9 cellular contexts compared by ENCODE assay signal in genomic region chr17:6654816-6655731, GRCh38. TPM values are rescaled to one million over a fixed set of nuclear protein-coding genes. Genes with fewer than 3 reads are reported as not detected.
DNase-seq lines count a peak whose midpoint lies in the region; ATAC-seq and TF ChIP-seq lines count a peak whose summit lies in the region.
"Had no signal": no experiment of that assay in that cellular context is flagged by ENCODE, and none has a peak within 500 bp of the region (broad histone marks: within the 10 kb centered on the region; RNA-seq: fewer than 3 reads in every experiment).

No MANE protein-coding gene starts in this region.

- H3K79me1 ChIP-seq in mesenchymal stem cell (replicated peaks; ENCODE audit: low read length, poor library complexity, severe bottlenecking) = peaks cover 11% of the 10 kb centered on the region

- H3K27ac ChIP-seq in CD8-positive, alpha-beta T cell (ENCODE audit: low read depth, low read length) = no peak overlapping the region
- H3K27ac ChIP-seq in breast epithelium (peak overlapping the region; percentile 27 to 55), mesenchymal stem cell (ENCODE audit: low read length, poor library complexity, severe bottlenecking) (no peak overlapping the region)

- peak overlapping the region in 1 of 2 experiments; percentile 17 for H3K23ac ChIP-seq in mesenchymal stem cell (ENCODE audit: low read length in 2 of 2)

- H3K9me3 ChIP-seq in CD8-positive, alpha-beta T cell (ENCODE audit: low read length) = no peaks in the 10 kb centered on the region
- no peaks in the 10 kb centered on the region for H3K9me3 ChIP-seq in breast epithelium
- H3K9me3 ChIP-seq in mesenchymal stem cell (ENCODE audit: control insufficient read depth, low read length) = no peaks in the 10 kb centered on the region

- no peak overlapping the region for H3K9ac ChIP-seq in mesenchymal stem cell (ENCODE audit: low read length)

- DNase-seq in CD8-positive, alpha-beta T cell = no peak
- DNase-seq in NCI-H1694 (lab: John Stamatoyannopoulos, UW) = peak; percentile 20
- DNase-seq in breast epithelium (ENCODE audit: low spot score in 2 of 2) = peak in 1 of 2 donors; percentile 38
- peak; percentile 24 for DNase-seq in mesenchymal stem cell
- no peak for DNase-seq in T-helper 9 cell
- no peak for DNase-seq in inferior parietal cortex (ENCODE audit: extremely low spot score)
- no peak for DNase-seq in superior temporal gyrus (ENCODE audit: extremely low spot score)
- DNase-seq: MV-4-11 had no signal

- no peak overlapping the region for H2BK5ac ChIP-seq in mesenchymal stem cell (ENCODE audit: low read depth, low read length, poor library complexity, severe bottlenecking)

- peaks cover 23% of the 10 kb centered on the region for H3K4me1 ChIP-seq in CD8-positive, alpha-beta T cell (ENCODE audit: insufficient read depth, low read length)
- H3K4me1 ChIP-seq in breast epithelium (peaks cover 0 to 11% of the 10 kb centered on the region in 2 donors), mesenchymal stem cell (ENCODE audit: control insufficient read depth, insufficient read depth, low read depth, low read length) (peaks cover 15% of the 10 kb centered on the region)

- peak overlapping the region; percentile 71 for H3K4me2 ChIP-seq in mesenchymal stem cell (ENCODE audit: low read length, poor library complexity, severe bottlenecking)

- peak overlapping the region; percentile 66 for H3K4me3 Mint-ChIP-seq in CD8-positive, alpha-beta T cell

- H3K4me3 ChIP-seq in CD8-positive, alpha-beta T cell (ENCODE audit: low read depth, low read length) = no peak overlapping the region
- H3K4me3 ChIP-seq in breast epithelium (peak overlapping the region in 2 of 3 donors; percentile 39 to 59), mesenchymal stem cell (ENCODE audit: insufficient read depth in 1 of 2, low read depth in 1 of 2, low read length in 2 of 2) (peak overlapping the region; percentile 42 to 51)

- H3K27me3 ChIP-seq in CD8-positive, alpha-beta T cell (ENCODE audit: insufficient read depth, low read length) = no peaks in the 10 kb centered on the region
- H3K27me3 ChIP-seq in breast epithelium = peaks cover 0 to 3% of the 10 kb centered on the region in 2 donors
- H3K27me3 ChIP-seq in mesenchymal stem cell (ENCODE audit: control insufficient read depth in 1 of 2, insufficient read depth in 1 of 2, low read length in 2 of 2) = peaks cover 38 to 43% of the 10 kb centered on the region in 2 experiments

- H4K8ac ChIP-seq in mesenchymal stem cell (ENCODE audit: low read length) = no peak overlapping the region

- no peak overlapping the region for H4K91ac ChIP-seq in mesenchymal stem cell (ENCODE audit: low read length)

- no peak for TF ChIP-seq POLR2A in breast epithelium (IDR thresholded peaks at IDR 0.05)

- WGBS in mesenchymal stem cell = 6% methylated on average over 39 of the region's 47 CpGs

- intact Hi-C loops in CD8-positive, alpha-beta T cell (cut with DNase I, micrococcal nuclease) = loop anchor here (5.0 to 10.0 kb wide), 6 partner anchors 97 to 1782 kb away; partner anchors contain the start of genes DHX33 (in 1 of the 2), NDEL1 (in 1 of the 2), NLRP1 (in 1 of the 2) and PIMREG (in 1 of the 2)
- intact Hi-C loops in breast epithelium (cut with DNase I; ENCODE audit: low total_unique reads) = no loop called here

- H3K36me3 ChIP-seq in CD8-positive, alpha-beta T cell (ENCODE audit: insufficient read depth, low read length) = no peaks in the 10 kb centered on the region
- H3K36me3 ChIP-seq in breast epithelium (no peaks in the 10 kb centered on the region), mesenchymal stem cell (ENCODE audit: control insufficient read depth in 1 of 2, insufficient read depth in 2 of 2, low read depth in 1 of 2, low read length in 2 of 2) (no peaks in the 10 kb centered on the region)

- H2BK12ac ChIP-seq in mesenchymal stem cell (ENCODE audit: low read length in 2 of 2) = no peak overlapping the region

- POLR2A ChIA-PET in CD8-positive, alpha-beta T cell (lab: Charles Lee) = no interaction called here

- H2BK15ac ChIP-seq in mesenchymal stem cell (ENCODE audit: low read depth, poor library complexity, severe bottlenecking) = no peak overlapping the region

- H3K36me3 Mint-ChIP-seq in CD8-positive, alpha-beta T cell = peaks cover 6% of the 10 kb centered on the region

- H3K14ac ChIP-seq in mesenchymal stem cell (ENCODE audit: low read length in 2 of 2) = no peak overlapping the region

- H3K4me1 Mint-ChIP-seq in CD8-positive, alpha-beta T cell (ENCODE audit: low read depth) = peaks cover 56% of the 10 kb centered on the region

- H3K27me3 Mint-ChIP-seq in CD8-positive, alpha-beta T cell (ENCODE audit: low read depth) = no peaks in the 10 kb centered on the region

- no peak overlapping the region for H2AK5ac ChIP-seq in mesenchymal stem cell (ENCODE audit: low read length, severe bottlenecking)

- no peak for TF ChIP-seq CTCF in CD8-positive, alpha-beta T cell (IDR thresholded peaks at IDR 0.05)
- TF ChIP-seq CTCF in breast epithelium (IDR thresholded peaks at IDR 0.05) = no peak

- no peak overlapping the region for H2AFZ ChIP-seq in mesenchymal stem cell (ENCODE audit: low read depth, low read length)

- no peak overlapping the region for H3K18ac ChIP-seq in mesenchymal stem cell (ENCODE audit: low read depth in 1 of 2, low read length in 2 of 2)

- no peak overlapping the region for H3K4ac ChIP-seq in mesenchymal stem cell (ENCODE audit: low read depth in 1 of 2, low read length in 2 of 2)

- CTCF ChIA-PET in CD8-positive, alpha-beta T cell (lab: Charles Lee) = no interaction called here

- no peaks in the 10 kb centered on the region for H3K9me3 Mint-ChIP-seq in CD8-positive, alpha-beta T cell

- no peak overlapping the region for H2BK120ac ChIP-seq in mesenchymal stem cell (ENCODE audit: low read depth, low read length)

- ATAC-seq in CD8-positive, alpha-beta T cell = no peak
- no peak for ATAC-seq in GM19455 (IDR thresholded peaks at IDR 0.05; ENCODE audit: unreplicated experiment)

- no peak overlapping the region for H3K27ac Mint-ChIP-seq in CD8-positive, alpha-beta T cell

RNA-seq across cellular contexts. Expression of gene C17orf100, which starts 3.5 kb away (rescaled TPM):
- under 1 TPM; 0.39 to 0.73 TPM for total RNA-seq in CD8-positive, alpha-beta T cell
- under 1 TPM; 0.16 to 0.98 (median 0.88) TPM for total RNA-seq in breast epithelium
- polyA plus RNA-seq in mesenchymal stem cell (2013, experiment 1 of 2) = 2.1 TPM
- polyA plus RNA-seq in mesenchymal stem cell (2013, experiment 2 of 2) = 1.9 TPM

RNA-seq across cellular contexts. Expression of gene MED31, which starts 3.7 kb away (rescaled TPM):
- 10 to 100 TPM; 21.4 to 25.6 TPM for total RNA-seq in CD8-positive, alpha-beta T cell
- 10 to 100 TPM in 2 of 3 donors, 1 to 10 TPM in 1; 5.4 to 13.4 (median 12.9) TPM for total RNA-seq in breast epithelium
- 58.4 TPM for polyA plus RNA-seq in mesenchymal stem cell (2013, experiment 1 of 2)
- 61.3 TPM for polyA plus RNA-seq in mesenchymal stem cell (2013, experiment 2 of 2)

RNA-seq across cellular contexts. Expression of gene TXNDC17, which starts 14.2 kb away (rescaled TPM):
- 10 to 100 TPM; 20.0 to 21.4 TPM for total RNA-seq in CD8-positive, alpha-beta T cell
- 100 to 1,000 TPM; 125 to 145 (median 134) TPM for total RNA-seq in breast epithelium
- 162 TPM for polyA plus RNA-seq in mesenchymal stem cell (2013, experiment 1 of 2)
- 181 TPM for polyA plus RNA-seq in mesenchymal stem cell (2013, experiment 2 of 2)

RNA-seq across cellular contexts. Expression of gene KIAA0753, which starts 14.6 kb away (rescaled TPM):
- 1 to 10 TPM; 5.1 to 6.9 TPM for total RNA-seq in CD8-positive, alpha-beta T cell
- 10 to 100 TPM; 10.1 to 26.5 (median 25.6) TPM for total RNA-seq in breast epithelium
- polyA plus RNA-seq in mesenchymal stem cell (2013, experiment 1 of 2) = 9.2 TPM
- polyA plus RNA-seq in mesenchymal stem cell (2013, experiment 2 of 2) = 9.4 TPM

RNA-seq across cellular contexts. Expression of gene SLC13A5, which starts 58.1 kb away (rescaled TPM):
- not detected for total RNA-seq in CD8-positive, alpha-beta T cell
- under 1 TPM in 1 of 3 donors, not detected in 2; 0.32 TPM for total RNA-seq in breast epithelium
- polyA plus RNA-seq in mesenchymal stem cell (2013, experiment 1 of 2) = not detected
- not detected for polyA plus RNA-seq in mesenchymal stem cell (2013, experiment 2 of 2)

Comparison
In these comparisons a context has a peak if more than half of its experiments do, and no peak if none do; other contexts are left out.
1. DNase-seq: peak in NCI-H1694 (single experiment) and mesenchymal stem cell (single experiment); none in CD8-positive, alpha-beta T cell (0 of 7), T-helper 9 cell (single experiment), inferior parietal cortex (single experiment) and superior temporal gyrus (single experiment).
2. H3K27ac ChIP-seq: peak in breast epithelium (2 of 2); none in CD8-positive, alpha-beta T cell (single experiment) and mesenchymal stem cell (single experiment).
3. RNA of gene TXNDC17, which starts 14.2 kb away (total RNA-seq): 125 to 145 TPM in breast epithelium; 20.0 to 21.4 TPM in CD8-positive, alpha-beta T cell; every median in the first group is over 4 times any median in the second.